Comparison of ENCODE assay signal across 15 cellular contexts in genomic region chr9:85949591-85950335, GRCh38. TPM values are rescaled to one million over a fixed set of nuclear protein-coding genes. Genes with fewer than 3 reads are reported as not detected.
A peak's percentile ranks its signal among the peaks of the same experiment; 100 is the strongest.
DNase-seq lines count a peak whose midpoint lies in the region; ATAC-seq and TF ChIP-seq lines count a peak whose summit lies in the region.
"Had no signal": no experiment of that assay in that cellular context is flagged by ENCODE, and none has a peak within 500 bp of the region (broad histone marks: within the 10 kb centered on the region; RNA-seq: fewer than 3 reads in every experiment).

No MANE protein-coding gene starts in this region.

- peaks cover 71% of the 10 kb centered on the region for H3K36me3 Mint-ChIP-seq in activated CD8-positive, alpha-beta T cell treated with anti-CD3 and anti-CD28 coated beads, Interleukin-2, amount 10 ng/mL, durations not matched to agents 7 days and 5 days (ENCODE audit: low read depth)

- intact Hi-C loops in heart left ventricle (cut with DNase I) = loop anchor here in 1 of 10 donors (10.0 kb wide), 1 partner anchor 335 kb away; the partner anchor contains the start of gene ISCA1

- no peak overlapping the region for H3K4me3 Mint-ChIP-seq in activated CD8-positive, alpha-beta T cell treated with anti-CD3 and anti-CD28 coated beads, Interleukin-2, amount 10 ng/mL, durations not matched to agents 7 days and 5 days

- WGBS in heart left ventricle, 4 donors = 67 to 77% (median 73%) methylated on average over 4 of the region's 4 CpGs

- CTCF ChIA-PET in activated CD8-positive, alpha-beta T cell treated with anti-CD3 and anti-CD28 coated beads, Interleukin-2, amount 10 ng/mL, durations not matched to agents 7 days and 5 days (lab: Charles Lee) = no interaction called here

- TF ChIP-seq CTCF in cardiac muscle cell (IDR thresholded peaks at IDR 0.05; ENCODE audit: low read depth, low read length) (no peak), heart left ventricle (IDR thresholded peaks at IDR 0.05) (no peak), astrocyte of the spinal cord (IDR thresholded peaks at IDR 0.05; ENCODE audit: low read depth, low read length) (no peak), fibroblast of villous mesenchyme (IDR thresholded peaks at IDR 0.05; ENCODE audit: insufficient read depth, low read depth, low read length) (no peak), GM13976 (IDR thresholded peaks at IDR 0.05; ENCODE audit: borderline replicate concordance, control extremely low read depth, extremely low read depth, insufficient read depth, missing control alignments) (no peak)

- peaks cover 22% of the 10 kb centered on the region for H3K4me1 Mint-ChIP-seq in activated CD8-positive, alpha-beta T cell treated with anti-CD3 and anti-CD28 coated beads, Interleukin-2, amount 10 ng/mL, durations not matched to agents 7 days and 5 days (ENCODE audit: low read depth)

- no peaks in the 10 kb centered on the region for H3K27me3 Mint-ChIP-seq in activated CD8-positive, alpha-beta T cell treated with anti-CD3 and anti-CD28 coated beads, Interleukin-2, amount 10 ng/mL, durations not matched to agents 7 days and 5 days (ENCODE audit: low read depth)

- H3K9me3 ChIP-seq in cardiac muscle cell (ENCODE audit: low read depth) (no peaks in the 10 kb centered on the region), heart left ventricle (no peaks in the 10 kb centered on the region), skeletal muscle tissue (ENCODE audit: control insufficient read depth in 3 of 3, low read length in 3 of 3) (no peaks in the 10 kb centered on the region)
- H3K9me3 ChIP-seq: left lung, thyroid gland had no signal

- H3K4me1 ChIP-seq in cardiac muscle cell (ENCODE audit: low read depth) (peaks cover 5% of the 10 kb centered on the region), heart left ventricle (peaks cover 0 to 32% (median 11%) of the 10 kb centered on the region in 12 donors), skeletal muscle tissue (ENCODE audit: control insufficient read depth in 3 of 3, insufficient read depth in 3 of 3, low read length in 3 of 3) (peaks cover 9 to 12% (median 10%) of the 10 kb centered on the region in 3 donors)
- H3K4me1 ChIP-seq: left lung had no signal

- no peak overlapping the region for H3K9ac ChIP-seq in skeletal muscle tissue (ENCODE audit: low read depth in 1 of 3, low read length in 3 of 3)

- H3K4me3 ChIP-seq in cardiac muscle cell = no peak overlapping the region
- H3K4me3 ChIP-seq in heart left ventricle = no peak overlapping the region
- no peak overlapping the region for H3K4me3 ChIP-seq in astrocyte of the spinal cord (ENCODE audit: low read depth, low read length)
- no peak overlapping the region for H3K4me3 ChIP-seq in fibroblast of villous mesenchyme (ENCODE audit: low read depth, low read length)
- no peak overlapping the region for H3K4me3 ChIP-seq in skeletal muscle tissue (ENCODE audit: low read length in 3 of 3)
- H3K4me3 ChIP-seq: left lung, thyroid gland had no signal

- POLR2A ChIA-PET in activated CD8-positive, alpha-beta T cell treated with anti-CD3 and anti-CD28 coated beads, Interleukin-2, amount 10 ng/mL, durations not matched to agents 7 days and 5 days (lab: Charles Lee) = no interaction called here

- no peak overlapping the region for H3K27ac Mint-ChIP-seq in activated CD8-positive, alpha-beta T cell treated with anti-CD3 and anti-CD28 coated beads, Interleukin-2, amount 10 ng/mL, durations not matched to agents 7 days and 5 days

- peak overlapping the region; percentile 72 for H3K27ac ChIP-seq in cardiac muscle cell
- H3K27ac ChIP-seq in heart left ventricle = no peak overlapping the region
- peak overlapping the region; percentile 4 for H3K27ac ChIP-seq in skeletal muscle tissue (ENCODE audit: low read depth, low read length)
- H3K27ac ChIP-seq: left lung, thyroid gland had no signal

- H3K27me3 ChIP-seq in cardiac muscle cell (no peaks in the 10 kb centered on the region), heart left ventricle (no peaks in the 10 kb centered on the region), skeletal muscle tissue (ENCODE audit: control insufficient read depth in 3 of 3, insufficient read depth in 3 of 3, low read length in 3 of 3) (no peaks in the 10 kb centered on the region)
- H3K27me3 ChIP-seq: left lung, thyroid gland had no signal

- no peaks in the 10 kb centered on the region for H3K9me3 Mint-ChIP-seq in activated CD8-positive, alpha-beta T cell treated with anti-CD3 and anti-CD28 coated beads, Interleukin-2, amount 10 ng/mL, durations not matched to agents 7 days and 5 days (ENCODE audit: insufficient read depth)

- TF ChIP-seq POLR2A in heart left ventricle (IDR thresholded peaks at IDR 0.05) = no peak

- DNase-seq in cardiac muscle cell (ENCODE audit: low read depth in 1 of 2, low spot score in 1 of 2) = peak in 1 of 2 donors; percentile 22
- no peak for DNase-seq in heart left ventricle
- peak; percentile 26 for DNase-seq in astrocyte of the spinal cord (ENCODE audit: low read depth, low spot score)
- peak; percentile 42 for DNase-seq in fibroblast of villous mesenchyme (ENCODE audit: low read depth)
- no peak for DNase-seq in activated CD8-positive, alpha-beta T cell treated with anti-CD3 and anti-CD28 coated beads, Interleukin-2, amount 10 ng/mL, durations not matched to agents 7 days and 5 days
- no peak for DNase-seq in MV-4-11 (lab: John Stamatoyannopoulos, UW)
- no peak for DNase-seq in GM13976 (ENCODE audit: low spot score)
- DNase-seq: activated naive CD4-positive, alpha-beta T cell treated with Interleukin-2 at 50 U/mL for 16 hours; COR-L47; effector CD8-positive, alpha-beta T cell; left lung; NCI-H1930; NCI-H510A; thyroid gland had no signal

- in situ Hi-C loops in astrocyte of the spinal cord (cut with HindIII; ENCODE audit: low sequenced_read_pairs) (no loop called here), GM13976 (cut with MboI; ENCODE audit: low sequenced_read_pairs, unreplicated experiment) (no loop called here)

- peaks cover 17% of the 10 kb centered on the region for H3K36me3 ChIP-seq in cardiac muscle cell
- peaks cover 0 to 73% (median 47%) of the 10 kb centered on the region in 9 donors for H3K36me3 ChIP-seq in heart left ventricle
- H3K36me3 ChIP-seq in skeletal muscle tissue (ENCODE audit: control insufficient read depth in 3 of 3, insufficient read depth in 3 of 3, low read length in 3 of 3) = peaks cover 0 to 5% (median 0%) of the 10 kb centered on the region in 3 donors
- H3K36me3 ChIP-seq: thyroid gland had no signal

- no peak for ATAC-seq in heart left ventricle
- ATAC-seq in activated CD8-positive, alpha-beta T cell treated with anti-CD3 and anti-CD28 coated beads, Interleukin-2, amount 10 ng/mL, durations not matched to agents 7 days and 5 days = no peak
- ATAC-seq: left lung had no signal

RNA-seq across cellular contexts. Expression of gene NAA35, which starts 8.8 kb away (rescaled TPM):
- total RNA-seq in cardiac muscle cell (19.0 and 31.5 TPM in 2 replicates), heart left ventricle (10 to 100 TPM; 13.1 to 21.8 (median 16.5) TPM), fibroblast of villous mesenchyme (20.9 and 28.5 TPM in 2 replicates), skeletal muscle tissue (20.9 TPM)
- polyA plus RNA-seq in cardiac muscle cell (32.4 and 35.5 TPM in 2 replicates), heart left ventricle (10 to 100 TPM in 1 of 2 donors, 1 to 10 TPM in 1; 4.0 to 17.2 TPM)
- 10 to 100 TPM; 23.4 to 25.8 TPM for total RNA-seq in activated CD8-positive, alpha-beta T cell treated with anti-CD3 and anti-CD28 coated beads, Interleukin-2, amount 10 ng/mL, durations not matched to agents 7 days and 5 days

Comparison
In these comparisons a context has a peak if more than half of its experiments do, and no peak if none do; other contexts are left out.
1. H3K27ac ChIP-seq: peak in cardiac muscle cell (single experiment) and skeletal muscle tissue (single experiment); none in heart left ventricle (0 of 12).
2. DNase-seq: peak in astrocyte of the spinal cord (single experiment) and fibroblast of villous mesenchyme (single experiment); none in heart left ventricle (0 of 5), activated CD8-positive, alpha-beta T cell treated with anti-CD3 and anti-CD28 coated beads, Interleukin-2, amount 10 ng/mL, durations not matched to agents 7 days and 5 days (single experiment), MV-4-11 (single experiment) and GM13976 (single experiment).